ENCODE assay signal across 8 cellular contexts in genomic region chr3:46705022-46705530, GRCh38. TPM values are rescaled to one million over a fixed set of nuclear protein-coding genes. Genes with fewer than 3 reads are reported as not detected.
DNase-seq lines count a peak whose midpoint lies in the region; ATAC-seq and TF ChIP-seq lines count a peak whose summit lies in the region.

No MANE protein-coding gene starts in this region.

- peaks cover 0 to 19% (median 0%) of the 10 kb centered on the region in 9 donors for H3K27me3 ChIP-seq in heart left ventricle

- peak; percentile 75 to 86 (median 80) for ATAC-seq in heart left ventricle
- no peak for ATAC-seq in HG03025 (IDR thresholded peaks at IDR 0.05; ENCODE audit: low FRiP score, unreplicated experiment)

- no peak overlapping the region for H3K4me3 ChIP-seq in heart left ventricle

- intact Hi-C loops in heart left ventricle (cut with DNase I), result loop anchor here (1.0 to 10.0 kb wide), 17 partner anchors 140 to 670 kb away; partner anchors contain the start of genes MYL3 (in 1 of the 10) and SETD2 (in 1 of the 10)

- peak in 1 of 2 donors; percentile 16 for TF ChIP-seq POLR2A in heart left ventricle (IDR thresholded peaks at IDR 0.05)

- peaks cover 4 to 31% (median 16%) of the 10 kb centered on the region in 12 donors for H3K4me1 ChIP-seq in heart left ventricle

- WGBS in heart left ventricle, 4 donors, result 22 to 50% (median 26%) methylated on average over 2 to 4 of the region's 4 CpGs

- peak; percentile 7 to 39 for DNase-seq in NCI-H446 (lab: John Stamatoyannopoulos, UW)
- no peak for DNase-seq in NCI-H446 treated with DMSO at 0.1 percent for 48 hours (lab: John Stamatoyannopoulos, UW)
- DNase-seq in LoVo (ENCODE audit: low spot score), result peak; percentile 65
- peak; percentile 63 for DNase-seq in SK-N-DZ (ENCODE audit: low spot score)
- DNase-seq in activated naive CD8-positive, alpha-beta T cell treated with anti-CD3 and anti-CD28 coated beads, Interleukin-2, amount 50 U/mL, for 16 hours (ENCODE audit: low read depth, low spot score), result peak; percentile 21
- DNase-seq in heart left ventricle, result peak; percentile 64 to 79 (median 71)
- DNase-seq in renal cortical epithelial cell (ENCODE audit: low read depth), result peak; percentile 52

- no peaks in the 10 kb centered on the region for H3K36me3 ChIP-seq in heart left ventricle

- H3K27ac ChIP-seq in heart left ventricle, result no peak overlapping the region

- peak; percentile 94 to 99 (median 96) for TF ChIP-seq CTCF in heart left ventricle (IDR thresholded peaks at IDR 0.05)

- H3K9me3 ChIP-seq in heart left ventricle, result no peaks in the 10 kb centered on the region

RNA-seq across cellular contexts. Expression of gene TMIE, which starts 3.9 kb away (rescaled TPM):
- not detected in 2 replicates for polyA plus RNA-seq in SK-N-DZ (2014; cell fraction: cytosol; rRNA removed)
- not detected in 2 replicates for polyA plus RNA-seq in SK-N-DZ (2014; cell fraction: nucleus; rRNA removed)
- under 1 TPM in 8 of 9 donors, not detected in 1; 0.47 to 0.95 (median 0.61) TPM for total RNA-seq in heart left ventricle
- under 1 TPM; 0.46 to 0.69 TPM for polyA plus RNA-seq in heart left ventricle
- total RNA-seq in renal cortical epithelial cell, result 0.25 and 0.35 TPM in 2 replicates

RNA-seq across cellular contexts. Expression of gene ALS2CL, which starts 11.6 kb away (rescaled TPM):
- 2.3 and 5.6 TPM in 2 replicates for polyA plus RNA-seq in SK-N-DZ (2014; cell fraction: cytosol; rRNA removed)
- polyA plus RNA-seq in SK-N-DZ (2014; cell fraction: nucleus; rRNA removed), result 12.3 and 14.3 TPM in 2 replicates
- total RNA-seq in heart left ventricle (10 to 100 TPM; 11.8 to 40.7 (median 25.4) TPM), renal cortical epithelial cell (19.0 and 24.8 TPM in 2 replicates)
- polyA plus RNA-seq in heart left ventricle, result 10 to 100 TPM; 12.4 to 37.1 TPM

RNA-seq across cellular contexts. Expression of gene PRSS50, which starts 12.6 kb away (rescaled TPM):
- polyA plus RNA-seq in SK-N-DZ (2014; cell fraction: cytosol; rRNA removed), result not detected in 2 replicates
- polyA plus RNA-seq in SK-N-DZ (2014; cell fraction: nucleus; rRNA removed), result 1.3 and 2.8 TPM in 2 replicates
- total RNA-seq in heart left ventricle (under 1 TPM in 7 of 9 donors, not detected in 2; 0.23 to 0.65 (median 0.35) TPM), renal cortical epithelial cell (0.17 TPM in 1 of 2 replicates, not detected in the other)
- polyA plus RNA-seq in heart left ventricle, result under 1 TPM; 0.06 to 0.46 TPM
